ENCODE assay signal across 26 cellular contexts in the genomic region with DNA sequence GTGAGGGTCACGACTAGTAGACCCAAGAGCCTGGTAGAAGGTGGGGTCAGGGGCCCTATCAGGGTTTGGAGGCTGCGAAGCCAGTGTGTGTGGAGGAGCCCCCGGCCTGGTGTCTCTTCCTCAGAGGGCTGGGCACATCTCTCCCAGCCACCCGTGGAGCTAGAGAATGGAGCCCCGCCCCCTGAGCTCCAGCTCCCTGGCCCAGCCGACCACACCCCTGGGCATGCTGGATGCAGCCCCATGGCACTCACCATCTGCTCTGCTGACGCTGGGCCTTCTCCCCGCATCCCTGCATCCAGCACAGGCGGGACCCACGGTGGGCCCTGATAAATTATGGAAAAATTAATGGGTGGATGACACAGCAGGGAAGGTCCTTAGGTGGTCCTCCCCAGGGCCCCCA. TPM values are rescaled to one million over a fixed set of nuclear protein-coding genes. Genes with fewer than 3 reads are reported as not detected.
"Had no signal": no experiment of that assay in that cellular context is flagged by ENCODE, and none has a peak within 500 bp of the region (broad histone marks: within the 10 kb centered on the region; RNA-seq: fewer than 3 reads in every experiment).

No MANE protein-coding gene starts in this region.

- H3K27me3 Mint-ChIP-seq: activated B cell treated with CpG ODN at 0.5 μM for 24 hours; activated CD4-positive, alpha-beta T cell treated with anti-CD3 and anti-CD28 coated beads for 36 hours; type B pancreatic cell had no signal

- H3K27me3 ChIP-seq: esophagus muscularis mucosa, gastrocnemius medialis, right lobe of liver had no signal

- ATAC-seq: activated CD4-positive, alpha-beta T cell treated with anti-CD3 and anti-CD28 coated beads for 36 hours; activated T-cell treated with anti-CD3 and anti-CD28 coated beads, Interleukin-2, amount 50 U/mL, for 4 hours; gastrocnemius medialis; left cardiac atrium; right lobe of liver; stimulated activated effector memory CD8-positive, alpha-beta T cell treated with anti-CD3 and anti-CD28 coated beads, Interleukin-12 subunit alpha, Interleukin-12 subunit beta, amount 100 ng/mL, for 72 hours; T-helper 17 cell had no signal

- H3K27ac Mint-ChIP-seq: activated B cell treated with CpG ODN at 0.5 μM for 24 hours; activated CD4-positive, alpha-beta T cell treated with anti-CD3 and anti-CD28 coated beads for 36 hours; activated naive CD4-positive, alpha-beta T cell treated with anti-CD3 and anti-CD28 coated beads for 36 hours; activated naive CD8-positive, alpha-beta T cell treated with anti-CD3 and anti-CD28 coated beads, Interleukin-2, amount 10 ng/mL, durations not matched to agents 7 days and 5 days; memory B cell; stimulated activated effector memory CD8-positive, alpha-beta T cell treated with anti-CD3 and anti-CD28 coated beads, Interleukin-12 subunit alpha, Interleukin-12 subunit beta, amount 100 ng/mL, for 72 hours; T-helper 17 cell; type B pancreatic cell had no signal

- H3K4me3 Mint-ChIP-seq: activated B cell treated with CpG ODN at 0.5 μM for 24 hours; activated CD4-positive, alpha-beta T cell treated with anti-CD3 and anti-CD28 coated beads for 36 hours; activated naive CD4-positive, alpha-beta T cell treated with anti-CD3 and anti-CD28 coated beads for 36 hours; activated naive CD8-positive, alpha-beta T cell treated with anti-CD3 and anti-CD28 coated beads, Interleukin-2, amount 10 ng/mL, durations not matched to agents 7 days and 5 days; activated T-cell treated with anti-CD3 and anti-CD28 coated beads, Interleukin-2, amount 50 U/mL, for 4 hours; memory B cell; stimulated activated effector memory CD8-positive, alpha-beta T cell treated with anti-CD3 and anti-CD28 coated beads, Interleukin-12 subunit alpha, Interleukin-12 subunit beta, amount 100 ng/mL, for 72 hours; T-helper 17 cell; type B pancreatic cell had no signal

- H3K36me3 Mint-ChIP-seq: activated naive CD8-positive, alpha-beta T cell treated with anti-CD3 and anti-CD28 coated beads, Interleukin-2, amount 10 ng/mL, durations not matched to agents 7 days and 5 days; memory B cell; stimulated activated effector memory CD8-positive, alpha-beta T cell treated with anti-CD3 and anti-CD28 coated beads, Interleukin-12 subunit alpha, Interleukin-12 subunit beta, amount 100 ng/mL, for 72 hours had no signal

- H3K36me3 ChIP-seq: esophagus muscularis mucosa, gastrocnemius medialis, right lobe of liver had no signal

- DNase-seq: activated B cell treated with CpG ODN at 0.5 μM for 24 hours; activated CD4-positive, alpha-beta T cell treated with anti-CD3 and anti-CD28 coated beads for 36 hours; activated CD4-positive, alpha-beta T cell treated with anti-CD3 and anti-CD28 coated beads, Interleukin-2, amount 50 U/mL, for 4 hours; activated CD8-positive, alpha-beta memory T cell treated with anti-CD3 and anti-CD28 coated beads for 24 hours; activated CD8-positive, alpha-beta memory T cell treated with anti-CD3 and anti-CD28 coated beads, Interleukin-2, amount 50 U/mL, for 48 hours; activated naive CD4-positive, alpha-beta T cell treated with anti-CD3 and anti-CD28 coated beads for 36 hours; activated naive CD8-positive, alpha-beta T cell treated with anti-CD3 and anti-CD28 coated beads, Interleukin-2, amount 10 ng/mL, durations not matched to agents 7 days and 5 days; activated T-cell treated with anti-CD3 and anti-CD28 coated beads, Interleukin-2, amount 50 U/mL, for 4 hours; amygdala; cerebellar nuclear complex; gastrocnemius medialis; hypothalamus; left cardiac atrium; nephron progenitor cell; nucleus accumbens; right lobe of liver; stimulated activated CD4-positive, alpha-beta T cell treated with anti-CD3 and anti-CD28 coated beads, Interleukin-2, amount 100 ng/mL, for 24 hours; T-helper 17 cell had no signal

- H3K4me1 Mint-ChIP-seq: activated B cell treated with CpG ODN at 0.5 μM for 24 hours; activated CD4-positive, alpha-beta T cell treated with anti-CD3 and anti-CD28 coated beads for 36 hours; activated naive CD8-positive, alpha-beta T cell treated with anti-CD3 and anti-CD28 coated beads, Interleukin-2, amount 10 ng/mL, durations not matched to agents 7 days and 5 days; memory B cell; stimulated activated effector memory CD8-positive, alpha-beta T cell treated with anti-CD3 and anti-CD28 coated beads, Interleukin-12 subunit alpha, Interleukin-12 subunit beta, amount 100 ng/mL, for 72 hours; T-helper 17 cell had no signal

- H3K27ac ChIP-seq: coronary artery, gastrocnemius medialis, right lobe of liver had no signal

- H3K4me1 ChIP-seq: right lobe of liver had no signal

- H3K4me3 ChIP-seq: coronary artery, esophagus muscularis mucosa, gastrocnemius medialis, right lobe of liver, skin epidermis had no signal

- H3K9me3 Mint-ChIP-seq: activated B cell treated with CpG ODN at 0.5 μM for 24 hours; activated naive CD4-positive, alpha-beta T cell treated with anti-CD3 and anti-CD28 coated beads for 36 hours; activated naive CD8-positive, alpha-beta T cell treated with anti-CD3 and anti-CD28 coated beads, Interleukin-2, amount 10 ng/mL, durations not matched to agents 7 days and 5 days; activated T-cell treated with anti-CD3 and anti-CD28 coated beads, Interleukin-2, amount 50 U/mL, for 4 hours; memory B cell; nephron progenitor cell; stimulated activated effector memory CD8-positive, alpha-beta T cell treated with anti-CD3 and anti-CD28 coated beads, Interleukin-12 subunit alpha, Interleukin-12 subunit beta, amount 100 ng/mL, for 72 hours; type B pancreatic cell had no signal

- H3K9me3 ChIP-seq: esophagus muscularis mucosa, gastrocnemius medialis, right lobe of liver had no signal

RNA-seq across cellular contexts. Expression of a gene that starts 17.5 kb away (rescaled TPM):
- total RNA-seq: activated B cell treated with CpG ODN at 0.5 μM for 24 hours; activated CD4-positive, alpha-beta T cell treated with anti-CD3 and anti-CD28 coated beads for 36 hours; activated naive CD4-positive, alpha-beta T cell treated with anti-CD3 and anti-CD28 coated beads for 36 hours; activated T-cell treated with anti-CD3 and anti-CD28 coated beads, Interleukin-2, amount 50 U/mL, for 4 hours; esophagus muscularis mucosa; gastrocnemius medialis; lower leg skin; mononuclear cell had no signal

RNA-seq across cellular contexts. Expression of a gene that starts 26.5 kb away (rescaled TPM):
- total RNA-seq: activated naive CD4-positive, alpha-beta T cell treated with anti-CD3 and anti-CD28 coated beads for 36 hours; T-helper 17 cell had no signal
